Comparison of ENCODE assay signal across 10 cellular contexts in the genomic region with DNA sequence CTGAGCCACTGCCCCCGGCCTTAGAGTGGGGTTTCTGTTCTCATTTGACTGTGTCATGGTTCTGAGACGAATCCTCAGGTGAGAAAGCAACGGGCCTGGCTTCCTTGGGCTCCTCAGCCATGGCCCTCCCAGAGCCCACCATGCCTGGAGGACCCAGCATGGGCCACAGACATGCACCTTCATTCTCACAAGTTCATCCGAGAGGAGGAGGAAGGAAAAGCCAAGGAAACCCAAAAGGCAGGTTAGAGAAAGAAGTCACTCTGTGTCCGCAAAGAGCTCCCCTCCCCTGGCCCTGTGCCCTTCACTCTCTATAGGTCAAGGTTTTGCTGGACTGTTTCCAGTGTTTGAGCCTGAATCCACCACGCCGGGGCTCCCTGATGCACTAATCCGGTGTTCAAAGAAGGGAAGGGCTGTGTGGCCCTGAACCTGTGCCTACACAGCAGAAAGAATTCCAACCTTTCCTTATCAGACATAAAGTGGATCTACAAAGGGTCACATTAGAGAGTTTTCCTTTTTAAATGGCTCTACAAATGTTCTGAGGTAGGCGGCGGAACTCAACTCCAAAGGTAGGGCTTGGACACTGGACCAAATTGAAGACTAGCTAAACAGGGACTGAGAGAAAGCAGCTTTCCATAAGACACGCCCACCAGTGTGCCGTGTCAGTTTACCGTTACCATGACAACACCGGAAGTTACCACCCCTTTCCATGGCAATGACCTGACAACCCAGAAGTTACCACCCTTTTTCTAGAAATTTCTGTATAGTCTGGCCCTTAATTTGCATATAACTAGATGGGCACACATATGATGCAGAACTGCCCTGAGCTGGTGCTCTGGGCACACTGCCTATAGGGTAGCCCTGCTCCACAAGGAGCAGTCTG. TPM values are rescaled to one million over a fixed set of nuclear protein-coding genes. Genes with fewer than 3 reads are reported as not detected.
DNase-seq lines count a peak whose midpoint lies in the region; TF ChIP-seq lines count a peak whose summit lies in the region.
"Had no signal": no experiment of that assay in that cellular context is flagged by ENCODE, and none has a peak within 500 bp of the region (broad histone marks: within the 10 kb centered on the region; RNA-seq: fewer than 3 reads in every experiment).

No MANE protein-coding gene starts in this region.

- DNase-seq in Daoy (ENCODE audit: low read depth) (peak; percentile 50), OCI-LY7 (ENCODE audit: low spot score) (peak; percentile 88), fibroblast of pulmonary artery (ENCODE audit: low read depth) (peak; percentile 62), NCI-H446 (lab: John Stamatoyannopoulos, UW) (no peak), DMS114 treated with DMSO at 0.1 percent for 48 hours (lab: John Stamatoyannopoulos, UW; ENCODE audit: unreplicated experiment) (no peak), HK-2 (ENCODE audit: unreplicated experiment) (no peak), uterus (no peak)
- DNase-seq: NCI-H524 treated with DMSO at 0.1 percent for 48 hours had no signal

- peaks cover 0 to 19% (median 0%) of the 10 kb centered on the region in 11 experiments; a peak in 2 of 22 replicates for H3K36me3 ChIP-seq in BLaER1 treated with 17β-estradiol and CSF1 and Interleukin-3, amounts not matched to agents 10 nM and 100 nM
- H3K36me3 ChIP-seq in OCI-LY7 (ENCODE audit: insufficient read depth, low read length) (peaks cover 10% of the 10 kb centered on the region), uterus (no peaks in the 10 kb centered on the region)

- peak overlapping the region in 8 of 11 experiments; percentile 78 to 93 (median 88); a peak in 16 of 22 replicates for H3K4me2 ChIP-seq in BLaER1 treated with 17β-estradiol and CSF1 and Interleukin-3, amounts not matched to agents 10 nM and 100 nM
- H3K4me2 ChIP-seq in OCI-LY7 (ENCODE audit: low read length) = peak overlapping the region; percentile 19; the same call in 1 of the 2 replicates

- peaks cover 0 to 11% (median 0%) of the 10 kb centered on the region in 11 experiments; a peak in 4 of 22 replicates for H3K9me3 ChIP-seq in BLaER1 treated with 17β-estradiol and CSF1 and Interleukin-3, amounts not matched to agents 10 nM and 100 nM (replicated peaks in 1 of 11)
- H3K9me3 ChIP-seq in OCI-LY7 (ENCODE audit: low read length) (no peaks in the 10 kb centered on the region), uterus (no peaks in the 10 kb centered on the region)
- H3K9me3 ChIP-seq: Caco-2 had no signal

- H3K9me2 ChIP-seq in OCI-LY7 (ENCODE audit: insufficient read depth, low read length) = no peaks in the 10 kb centered on the region

- H3K27me3 ChIP-seq in BLaER1 treated with 17β-estradiol and CSF1 and Interleukin-3, amounts not matched to agents 10 nM and 100 nM = no peaks in the 10 kb centered on the region
- no peaks in the 10 kb centered on the region for H3K27me3 ChIP-seq in uterus

- CTCF ChIA-PET in OCI-LY7 (lab: Charles Lee; ENCODE audit: unreplicated experiment) = no interaction called here

- peaks cover 68% of the 10 kb centered on the region; the same call in 1 of the 2 replicates for H3K79me2 ChIP-seq in OCI-LY7 (ENCODE audit: insufficient read depth, low read depth, low read length)

- peak overlapping the region in 4 of 11 experiments; percentile 2 to 69 (median 64); a peak in 6 of 22 replicates for H3K9ac ChIP-seq in BLaER1 treated with 17β-estradiol and CSF1 and Interleukin-3, amounts not matched to agents 10 nM and 100 nM

- no peak overlapping the region for H2AFZ ChIP-seq in OCI-LY7 (ENCODE audit: low read length)

- intact Hi-C loops in OCI-LY7 (cut with micrococcal nuclease; ENCODE audit: unreplicated experiment) (no loop called here), uterus (cut with DNase I; ENCODE audit: low total_unique reads) (no loop called here)

- H3K4me1 ChIP-seq in BLaER1 treated with 17β-estradiol and CSF1 and Interleukin-3, amounts not matched to agents 10 nM and 100 nM = peaks cover 53 to 98% (median 94%) of the 10 kb centered on the region in 10 experiments
- H3K4me1 ChIP-seq in OCI-LY7 (ENCODE audit: insufficient read depth, low read length, poor library complexity, severe bottlenecking) = peaks cover 70% of the 10 kb centered on the region
- H3K4me1 ChIP-seq in uterus = no peaks in the 10 kb centered on the region

- TF ChIP-seq POLR2A in uterus (IDR thresholded peaks at IDR 0.05) = no peak

- peak overlapping the region in 10 of 11 experiments; percentile 39 to 89 (median 81); a peak in 19 of 22 replicates for H3K27ac ChIP-seq in BLaER1 treated with 17β-estradiol and CSF1 and Interleukin-3, amounts not matched to agents 10 nM and 100 nM
- H3K27ac ChIP-seq in OCI-LY7 (ENCODE audit: low read depth, low read length, poor library complexity, severe bottlenecking) = no peak overlapping the region
- H3K27ac ChIP-seq in uterus = no peak overlapping the region

- H4K20me1 ChIP-seq in BLaER1 treated with 17β-estradiol and CSF1 and Interleukin-3, amounts not matched to agents 10 nM and 100 nM = peaks cover 0 to 9% (median 0%) of the 10 kb centered on the region in 11 experiments; a peak in 1 of 22 replicates
- H4K20me1 ChIP-seq in OCI-LY7 (ENCODE audit: insufficient read depth, low read length) = no peaks in the 10 kb centered on the region

- POLR2A ChIA-PET in OCI-LY7 (lab: Charles Lee) = interaction anchor here (0.5 to 0.6 kb wide), 3 partner anchors 108 to 191 kb away, joined by 3 read pairs; no protein-coding TSS in a partner anchor

- BruUV-seq in OCI-LY7 (replicated peaks; lab: Mats Ljungman, UMichigan) = no TSS peak

- H3K4me3 ChIP-seq in BLaER1 treated with 17β-estradiol and CSF1 and Interleukin-3, amounts not matched to agents 10 nM and 100 nM = no peak overlapping the region
- H3K4me3 ChIP-seq in OCI-LY7 (ENCODE audit: low read depth, low read length, poor library complexity, severe bottlenecking) (no peak overlapping the region), fibroblast of pulmonary artery (replicated peaks; ENCODE audit: low read depth, low read length) (no peak overlapping the region), uterus (no peak overlapping the region)

- TF ChIP-seq CTCF in OCI-LY7 (conservative IDR thresholded peaks at IDR 0.05; ENCODE audit: low read length) (no peak), fibroblast of pulmonary artery (IDR thresholded peaks at IDR 0.05; ENCODE audit: low read length, missing control alignments) (no peak), uterus (IDR thresholded peaks at IDR 0.05) (no peak)

RNA-seq across cellular contexts. Expression of a gene that starts 15.9 kb away (rescaled TPM):
- total RNA-seq in Daoy (2014; rRNA removed; shearing (Covaris generic)) = 0.15 and 3.3 TPM in 2 replicates
- total RNA-seq in OCI-LY7 (2014; rRNA removed; shearing (Covaris generic)) = 14.1 and 16.6 TPM in 2 replicates
- total RNA-seq in OCI-LY7 (2022) (25.8 and 28.4 TPM in 2 replicates), uterus (100 to 1,000 TPM in 3 of 4 donors, 10 to 100 TPM in 1; 77.6 to 551 (median 190) TPM)

RNA-seq across cellular contexts. Expression of a gene that starts 42.4 kb away (rescaled TPM):
- 5.1 and 11.0 TPM in 2 replicates for total RNA-seq in Daoy (2014; rRNA removed; shearing (Covaris generic))
- total RNA-seq in OCI-LY7 (2014; rRNA removed; shearing (Covaris generic)) = 68.7 and 73.6 TPM in 2 replicates
- total RNA-seq in OCI-LY7 (2022) (92.2 and 101 TPM in 2 replicates), uterus (1 to 10 TPM in 3 of 4 donors, under 1 TPM in 1; 0.59 to 9.5 (median 3.8) TPM)
- total RNA-seq: Caco-2 had no signal

Comparison
In these comparisons a context has a peak if more than half of its experiments do, and no peak if none do; other contexts are left out.
1. H3K27ac ChIP-seq: peak in BLaER1 treated with 17β-estradiol and CSF1 and Interleukin-3, amounts not matched to agents 10 nM and 100 nM (10 of 11); none in OCI-LY7 (single experiment) and uterus (0 of 2).
2. DNase-seq: peak in Daoy (single experiment), OCI-LY7 (single experiment) and fibroblast of pulmonary artery (single experiment); none in NCI-H446 (0 of 2), DMS114 treated with DMSO at 0.1 percent for 48 hours (single experiment), HK-2 (single experiment) and uterus (0 of 2).